In the genomic region with DNA sequence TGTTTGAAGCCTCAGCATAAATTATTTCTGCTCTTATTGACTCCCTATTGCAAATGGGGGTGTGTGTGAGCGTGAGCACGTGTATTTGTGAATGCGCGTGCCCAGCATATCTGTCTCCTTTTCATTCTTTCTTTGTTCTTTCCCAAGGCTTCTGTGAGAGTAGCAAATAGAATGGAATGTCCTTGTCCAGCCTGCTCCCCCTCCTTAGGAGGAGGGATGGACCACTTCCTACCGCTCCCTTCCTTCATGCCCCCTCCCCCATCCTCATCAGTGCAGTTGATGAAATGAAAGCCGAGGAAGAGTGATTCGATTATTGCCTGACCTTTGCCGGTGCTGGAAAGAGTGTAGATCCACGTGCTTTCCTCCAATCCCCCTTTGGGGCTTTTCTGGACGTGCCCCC, we compare ENCODE assay signal across 15 cellular contexts.
A peak's percentile ranks its signal among the peaks of the same experiment; 100 is the strongest.
DNase-seq lines count a peak whose midpoint lies in the region; ATAC-seq and TF ChIP-seq lines count a peak whose summit lies in the region.
"Had no signal": no experiment of that assay in that cellular context is flagged by ENCODE, and none has a peak within 500 bp of the region (broad histone marks: within the 10 kb centered on the region; RNA-seq: fewer than 3 reads in every experiment).

No MANE protein-coding gene starts in this region.

- H3K36me3 ChIP-seq in psoas muscle (ENCODE audit: insufficient read depth in 1 of 2, low read depth in 1 of 2) = no peaks in the 10 kb centered on the region

- H3K9me3 ChIP-seq in psoas muscle = no peaks in the 10 kb centered on the region

- peak overlapping the region; percentile 27 for H3K4me3 ChIP-seq in psoas muscle

- whole genome bisulfite sequencing in psoas muscle, 3 donors = 44 to 52% (median 46%) methylated on average over 10 of the region's 10 CpGs

- intact Hi-C loops in psoas muscle (cut with DNase I) = loop anchor here in 1 of 2 donors (10.0 kb wide), 1 partner anchor 434 kb away; no protein-coding TSS in a partner anchor

- DNase-seq in EH (ENCODE audit: low read depth) = peak; percentile 43
- peak; percentile 11 for DNase-seq in amniotic epithelial cell (ENCODE audit: low read depth)
- DNase-seq in globus pallidus (ENCODE audit: low spot score) = peak; percentile 47
- no peak for DNase-seq in psoas muscle
- no peak for DNase-seq in SHP77 treated with DMSO at 0.1 percent for 48 hours (lab: John Stamatoyannopoulos, UW)
- DNase-seq: activated CD4-positive, CD25-positive, alpha-beta regulatory T cell; activated CD8-positive, alpha-beta memory T cell treated with anti-CD3 and anti-CD28 coated beads, Interleukin-2, amount 10 ng/mL, durations not matched to agents 7 days and 5 days; activated gamma-delta T cell; AML-193; NCI-H146; stimulated activated CD4-positive, alpha-beta T cell treated with anti-CD3 and anti-CD28 coated beads, Interleukin-4, amount 100 ng/mL, for 1 hour; T-cell had no signal

- no peak for TF ChIP-seq CTCF in psoas muscle (IDR thresholded peaks at IDR 0.05)

- no peaks in the 10 kb centered on the region for H3K4me1 ChIP-seq in psoas muscle

- H3K27ac ChIP-seq in psoas muscle = no peak overlapping the region

- peaks cover 0 to 2% (median 0%) of the 10 kb centered on the region in 3 donors for H3K27me3 ChIP-seq in psoas muscle (ENCODE audit: insufficient read depth in 3 of 3, low read length in 2 of 3)

- ATAC-seq in psoas muscle = no peak
- ATAC-seq in GM21515 (IDR thresholded peaks at IDR 0.05; ENCODE audit: unreplicated experiment) = no peak
- ATAC-seq in GM21390 (IDR thresholded peaks at IDR 0.05; ENCODE audit: unreplicated experiment) = no peak
- no peak for ATAC-seq in HG02840 (IDR thresholded peaks at IDR 0.05; ENCODE audit: low FRiP score, unreplicated experiment)
- ATAC-seq: activated CD8-positive, alpha-beta memory T cell treated with anti-CD3 and anti-CD28 coated beads, Interleukin-2, amount 10 ng/mL, durations not matched to agents 7 days and 5 days; T-cell had no signal

Comparison
In these comparisons a context has a peak if more than half of its experiments do, and no peak if none do; other contexts are left out.
1. DNase-seq: peak in EH (single experiment), amniotic epithelial cell (single experiment) and globus pallidus (single experiment); none in psoas muscle (0 of 2) and SHP77 treated with DMSO at 0.1 percent for 48 hours (single experiment).